In the genomic region with DNA sequence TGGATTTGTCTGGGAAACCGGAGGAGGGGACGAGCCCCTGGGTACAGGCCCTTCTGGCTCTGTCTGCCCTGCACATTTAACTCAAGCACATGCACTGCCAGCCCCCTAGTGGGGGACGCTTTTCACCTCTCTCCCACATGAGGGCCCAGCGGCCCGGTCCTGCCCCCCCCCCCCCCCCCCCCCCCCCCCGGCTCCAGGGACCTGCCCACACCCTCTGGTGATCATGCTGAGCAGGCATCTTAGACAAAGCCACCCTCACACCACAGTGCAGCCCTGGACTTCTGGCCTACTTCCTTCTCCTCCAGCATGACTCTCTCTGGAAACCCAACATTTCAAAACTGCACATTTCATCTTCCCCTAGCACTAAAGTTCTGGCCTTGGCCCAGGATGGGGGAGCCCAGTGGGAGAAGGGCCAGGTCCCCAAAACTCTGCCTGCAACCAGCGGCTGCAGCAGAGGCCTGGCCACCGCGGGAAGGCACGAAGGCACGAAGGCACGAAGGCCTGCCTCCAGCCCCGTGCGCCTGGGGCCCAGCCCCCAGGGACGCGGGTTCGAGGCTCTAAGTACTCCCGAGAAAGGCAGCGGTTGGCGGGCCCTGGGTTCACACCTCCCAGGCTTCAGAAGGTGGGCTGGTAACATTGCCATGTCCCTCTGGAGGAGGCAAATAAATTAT, we compare ENCODE assay signal across 1 cellular context.
TF ChIP-seq lines count a peak whose summit lies in the region.

No MANE protein-coding gene starts in this region.

TF ChIP-seq in HepG2, 621 proteins besides CTCF, POLR2A, EP300 and RAD21 (continued from another document):
- TF ChIP-seq PCBP1 (IDR thresholded peaks at IDR 0.05; ENCODE audit: borderline replicate concordance, low read depth, low read length) (peak; percentile 57; the same call in 1 of the 2 replicates), XRCC5 (optimal IDR thresholded peaks at IDR 0.05; ENCODE audit: low read length) (peak; percentile 26), SOX6 (IDR thresholded peaks at IDR 0.05) (no peak), SOX6 (CRISPR knock-in tag; IDR thresholded peaks at IDR 0.05) (no peak), ZNF572 (CRISPR knock-in tag; IDR thresholded peaks at IDR 0.05) (peak; percentile 100), ZNF563 (CRISPR knock-in tag; IDR thresholded peaks at IDR 0.05) (no peak), AGO1 (IDR thresholded peaks at IDR 0.05; ENCODE audit: low read depth, low read length, poor library complexity, severe bottlenecking) (peak; percentile 46)
- TF ChIP-seq, protein P1, sequence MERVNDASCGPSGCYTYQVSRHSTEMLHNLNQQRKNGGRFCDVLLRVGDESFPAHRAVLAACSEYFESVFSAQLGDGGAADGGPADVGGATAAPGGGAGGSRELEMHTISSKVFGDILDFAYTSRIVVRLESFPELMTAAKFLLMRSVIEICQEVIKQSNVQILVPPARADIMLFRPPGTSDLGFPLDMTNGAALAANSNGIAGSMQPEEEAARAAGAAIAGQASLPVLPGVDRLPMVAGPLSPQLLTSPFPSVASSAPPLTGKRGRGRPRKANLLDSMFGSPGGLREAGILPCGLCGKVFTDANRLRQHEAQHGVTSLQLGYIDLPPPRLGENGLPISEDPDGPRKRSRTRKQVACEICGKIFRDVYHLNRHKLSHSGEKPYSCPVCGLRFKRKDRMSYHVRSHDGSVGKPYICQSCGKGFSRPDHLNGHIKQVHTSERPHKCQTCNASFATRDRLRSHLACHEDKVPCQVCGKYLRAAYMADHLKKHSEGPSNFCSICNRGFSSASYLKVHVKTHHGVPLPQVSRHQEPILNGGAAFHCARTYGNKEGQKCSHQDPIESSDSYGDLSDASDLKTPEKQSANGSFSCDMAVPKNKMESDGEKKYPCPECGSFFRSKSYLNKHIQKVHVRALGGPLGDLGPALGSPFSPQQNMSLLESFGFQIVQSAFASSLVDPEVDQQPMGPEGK (CRISPR knock-in tag; IDR thresholded peaks at IDR 0.05) = 0 out of 2 replicates have a peak, but pooled peaks have one; percentile 31
- TF ChIP-seq, protein P2, sequence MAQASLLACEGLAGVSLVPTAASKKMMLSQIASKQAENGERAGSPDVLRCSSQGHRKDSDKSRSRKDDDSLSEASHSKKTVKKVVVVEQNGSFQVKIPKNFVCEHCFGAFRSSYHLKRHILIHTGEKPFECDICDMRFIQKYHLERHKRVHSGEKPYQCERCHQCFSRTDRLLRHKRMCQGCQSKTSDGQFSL (CRISPR knock-in tag; IDR thresholded peaks at IDR 0.05) = peak; percentile 86
